In the genomic region with DNA sequence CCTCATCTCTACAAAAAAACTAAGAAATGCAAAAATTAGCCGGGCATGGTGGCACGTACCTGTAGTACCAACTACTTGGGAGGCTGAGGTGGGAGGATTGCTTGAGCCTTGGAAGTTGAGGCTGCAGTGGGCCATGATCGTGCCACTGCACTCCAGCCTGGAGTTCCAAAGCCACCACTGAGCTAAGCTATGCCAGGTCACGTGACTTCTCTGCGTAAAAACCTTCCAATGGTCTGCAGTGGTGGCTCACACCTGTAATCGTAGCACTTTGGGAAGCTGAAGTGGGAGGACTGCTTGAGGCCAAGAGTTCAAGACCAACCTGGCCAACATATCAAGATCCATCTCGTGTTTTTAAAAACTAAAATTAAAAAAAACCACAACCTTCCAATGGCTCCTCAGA, we compare ENCODE assay signal across 11 cellular contexts. TPM values are rescaled to one million over a fixed set of nuclear protein-coding genes. Genes with fewer than 3 reads are reported as not detected.
A peak's percentile ranks its signal among the peaks of the same experiment; 100 is the strongest.
DNase-seq lines count a peak whose midpoint lies in the region; ATAC-seq and TF ChIP-seq lines count a peak whose summit lies in the region.
"Had no signal": no experiment of that assay in that cellular context is flagged by ENCODE, and none has a peak within 500 bp of the region (broad histone marks: within the 10 kb centered on the region; RNA-seq: fewer than 3 reads in every experiment).

No MANE protein-coding gene starts in this region.

- no peak overlapping the region for H3K56ac ChIP-seq in mesendoderm (ENCODE audit: low read length)

- H3K27ac Mint-ChIP-seq in activated CD4-positive, alpha-beta T cell treated with anti-CD3 and anti-CD28 coated beads, Interleukin-2, amount 10 ng/mL, durations not matched to agents 24 days and 14 days: peak overlapping the region; percentile 92
- no peak overlapping the region for H3K27ac Mint-ChIP-seq in endodermal cell

- peaks cover 18% of the 10 kb centered on the region for H3K79me2 ChIP-seq in mesendoderm (ENCODE audit: control insufficient read depth, insufficient read depth, low read length)

- H3K4me3 ChIP-seq in NT2/D1 (ENCODE audit: insufficient read length, low read depth): peak overlapping the region; percentile 11
- peak overlapping the region; percentile 98 for H3K4me3 ChIP-seq in endodermal cell (ENCODE audit: low read length)
- H3K4me3 ChIP-seq in psoas muscle: peak overlapping the region; percentile 95
- no peak overlapping the region for H3K4me3 ChIP-seq in vagina
- H3K4me3 ChIP-seq in mesendoderm (ENCODE audit: low read length): no peak overlapping the region

- no peak overlapping the region for H4K5ac ChIP-seq in mesendoderm (ENCODE audit: low read length)

- 92 to 94% methylated on average over 6 to 7 of the region's 7 CpGs for WGBS in endodermal cell (ENCODE audit: insufficient coverage in 1 of 2, insufficient read length in 1 of 2), 2 experiments
- WGBS in psoas muscle, 3 donors: 89 to 95% (median 94%) methylated on average over 7 of the region's 7 CpGs
- WGBS in mesendoderm (ENCODE audit: extremely low coverage, insufficient coverage, low lambda C conversion rate): no CpG with 5 or more reads among the region's 7 CpGs

- peaks cover 13% of the 10 kb centered on the region for H3K36me3 Mint-ChIP-seq in activated CD4-positive, alpha-beta T cell treated with anti-CD3 and anti-CD28 coated beads, Interleukin-2, amount 10 ng/mL, durations not matched to agents 24 days and 14 days (ENCODE audit: low read depth)
- peaks cover 4% of the 10 kb centered on the region for H3K36me3 Mint-ChIP-seq in endodermal cell (ENCODE audit: low read depth)

- no peak overlapping the region for H4K8ac ChIP-seq in mesendoderm (ENCODE audit: low read depth, low read length)

- H3K4me2 ChIP-seq in mesendoderm (ENCODE audit: low read length): no peak overlapping the region

- H3K4me3 Mint-ChIP-seq in activated CD4-positive, alpha-beta T cell treated with anti-CD3 and anti-CD28 coated beads, Interleukin-2, amount 10 ng/mL, durations not matched to agents 24 days and 14 days: peak overlapping the region; percentile 95
- peak overlapping the region; percentile 88 for H3K4me3 Mint-ChIP-seq in endodermal cell

- H3K4me1 Mint-ChIP-seq in activated CD4-positive, alpha-beta T cell treated with anti-CD3 and anti-CD28 coated beads, Interleukin-2, amount 10 ng/mL, durations not matched to agents 24 days and 14 days: peaks cover 26% of the 10 kb centered on the region
- peaks cover 7% of the 10 kb centered on the region for H3K4me1 Mint-ChIP-seq in endodermal cell

- no peak overlapping the region for H2AK5ac ChIP-seq in mesendoderm (ENCODE audit: low read length)

- TF ChIP-seq CTCF in endodermal cell (conservative IDR thresholded peaks at IDR 0.05): no peak
- no peak for TF ChIP-seq CTCF in psoas muscle (IDR thresholded peaks at IDR 0.05)
- TF ChIP-seq CTCF in vagina (IDR thresholded peaks at IDR 0.05): no peak

- H3K9me3 Mint-ChIP-seq in activated CD4-positive, alpha-beta T cell treated with anti-CD3 and anti-CD28 coated beads, Interleukin-2, amount 10 ng/mL, durations not matched to agents 24 days and 14 days: no peaks in the 10 kb centered on the region
- no peaks in the 10 kb centered on the region for H3K9me3 Mint-ChIP-seq in endodermal cell

- no peak for ATAC-seq in psoas muscle

- H3K36me3 ChIP-seq in NT2/D1 (ENCODE audit: insufficient read depth, insufficient read length, low read length): peaks cover 6% of the 10 kb centered on the region
- H3K36me3 ChIP-seq in endodermal cell (ENCODE audit: control insufficient read depth, insufficient read depth, low read length): peaks cover 12% of the 10 kb centered on the region
- peaks cover 0 to 4% of the 10 kb centered on the region in 2 donors for H3K36me3 ChIP-seq in psoas muscle (ENCODE audit: insufficient read depth in 1 of 2, low read depth in 1 of 2)
- no peaks in the 10 kb centered on the region for H3K36me3 ChIP-seq in vagina
- H3K36me3 ChIP-seq in mesendoderm (ENCODE audit: control insufficient read depth, insufficient read depth, low read length): no peaks in the 10 kb centered on the region
- H3K36me3 ChIP-seq: sigmoid colon had no signal

- H3K9ac ChIP-seq in NT2/D1 (ENCODE audit: insufficient read length, low read depth): no peak overlapping the region
- no peak overlapping the region for H3K9ac ChIP-seq in endodermal cell (ENCODE audit: extremely low read depth, low read length, poor library complexity, severe bottlenecking)
- no peak overlapping the region for H3K9ac ChIP-seq in mesendoderm (ENCODE audit: low read length)

- H3K27me3 Mint-ChIP-seq in activated CD4-positive, alpha-beta T cell treated with anti-CD3 and anti-CD28 coated beads, Interleukin-2, amount 10 ng/mL, durations not matched to agents 24 days and 14 days: no peaks in the 10 kb centered on the region
- H3K27me3 Mint-ChIP-seq in endodermal cell (ENCODE audit: insufficient read depth): peaks cover 5% of the 10 kb centered on the region

- no peak overlapping the region for H2BK15ac ChIP-seq in mesendoderm (replicated peaks; ENCODE audit: low read depth)

- no peaks in the 10 kb centered on the region for H3K9me3 ChIP-seq in NT2/D1 (ENCODE audit: insufficient read depth, low read length)
- H3K9me3 ChIP-seq in endodermal cell (ENCODE audit: control insufficient read depth, low read length): no peaks in the 10 kb centered on the region
- no peaks in the 10 kb centered on the region for H3K9me3 ChIP-seq in psoas muscle
- no peaks in the 10 kb centered on the region for H3K9me3 ChIP-seq in vagina
- H3K9me3 ChIP-seq: sigmoid colon had no signal

- H2BK5ac ChIP-seq in mesendoderm (ENCODE audit: low read length): no peak overlapping the region

- H3K18ac ChIP-seq in mesendoderm (ENCODE audit: low read length): no peak overlapping the region

- no peak for TF ChIP-seq POLR2A in vagina (IDR thresholded peaks at IDR 0.05)

- intact Hi-C loops in activated CD4-positive, alpha-beta T cell treated with anti-CD3 and anti-CD28 coated beads, Interleukin-2, amount 10 ng/mL, durations not matched to agents 24 days and 14 days (cut with micrococcal nuclease): loop anchor here (2.0 to 10.0 kb wide), 5 partner anchors 39 to 1949 kb away; a partner anchor contains a TSS
- intact Hi-C loops in psoas muscle (cut with DNase I): no loop called here
- intact Hi-C loops in vagina (cut with DNase I): no loop called here

- no peak overlapping the region for H2BK120ac ChIP-seq in mesendoderm (ENCODE audit: low read depth, low read length)

- H3K4me1 ChIP-seq in NT2/D1 (ENCODE audit: insufficient read depth, insufficient read length) (peaks cover 5% of the 10 kb centered on the region), endodermal cell (ENCODE audit: control insufficient read depth, insufficient read depth, low read length) (no peaks in the 10 kb centered on the region), psoas muscle (peaks cover 15% of the 10 kb centered on the region), vagina (peaks cover 20% of the 10 kb centered on the region), mesendoderm (ENCODE audit: control insufficient read depth, low read depth, low read length) (peaks cover 3% of the 10 kb centered on the region)

- no peak for DNase-seq in activated CD4-positive, alpha-beta T cell treated with anti-CD3 and anti-CD28 coated beads, Interleukin-2, amount 10 ng/mL, durations not matched to agents 24 days and 14 days
- no peak for DNase-seq in activated CD4-positive, alpha-beta T cell treated with anti-CD3 and anti-CD28 coated beads for 1 hour
- DNase-seq in NT2/D1 (ENCODE audit: low read depth, low spot score) (no peak), endodermal cell (no peak), psoas muscle (no peak), NCI-H510A (lab: John Stamatoyannopoulos, UW) (no peak), vagina (ENCODE audit: extremely low spot score in 2 of 2) (no peak), mesendoderm (no peak)
- DNase-seq: activated gamma-delta T cell treated with Interleukin-2 at 50 U/mL for 16 hours, NCI-H446, sigmoid colon had no signal

- no peak overlapping the region for H3K23ac ChIP-seq in mesendoderm (ENCODE audit: low read length)

- H3K27me3 ChIP-seq in NT2/D1 (ENCODE audit: insufficient read depth, insufficient read length) (no peaks in the 10 kb centered on the region), endodermal cell (ENCODE audit: control insufficient read depth, insufficient read depth, low read length, poor library complexity, severe bottlenecking) (peaks cover 9% of the 10 kb centered on the region), psoas muscle (ENCODE audit: insufficient read depth in 3 of 3, low read length in 2 of 3) (no peaks in the 10 kb centered on the region), vagina (no peaks in the 10 kb centered on the region), mesendoderm (ENCODE audit: insufficient read depth, low read length, poor library complexity) (no peaks in the 10 kb centered on the region)
- H3K27me3 ChIP-seq: sigmoid colon had no signal

- H3K4ac ChIP-seq in mesendoderm (ENCODE audit: low read depth, low read length): no peak overlapping the region

- H3K27ac ChIP-seq in endodermal cell (ENCODE audit: low read depth, low read length): no peak overlapping the region
- H3K27ac ChIP-seq in psoas muscle: no peak overlapping the region
- no peak overlapping the region for H3K27ac ChIP-seq in vagina
- H3K27ac ChIP-seq in mesendoderm (ENCODE audit: low read depth, low read length): no peak overlapping the region
- H3K27ac ChIP-seq: sigmoid colon had no signal

- peaks cover 14% of the 10 kb centered on the region for H3K79me1 ChIP-seq in mesendoderm (ENCODE audit: low read length)

RNA-seq across cellular contexts. Expression of a gene that starts 1.7 kb away (rescaled TPM):
- 214 and 217 TPM in 2 replicates for total RNA-seq in activated CD4-positive, alpha-beta T cell treated with anti-CD3 and anti-CD28 coated beads, Interleukin-2, amount 10 ng/mL, durations not matched to agents 24 days and 14 days
- total RNA-seq in endodermal cell (100 to 1,000 TPM; 124 to 138 TPM), psoas muscle (100 to 1,000 TPM; 115 to 146 (median 127) TPM), vagina (134 TPM)
- polyA plus RNA-seq in endodermal cell (2013, experiment 1 of 2): 171 TPM
- 167 TPM for polyA plus RNA-seq in endodermal cell (2013, experiment 2 of 2)
- polyA plus RNA-seq in psoas muscle: 100 to 1,000 TPM; 173 to 296 (median 180) TPM
- 285 TPM for polyA plus RNA-seq in mesendoderm (2013, experiment 1 of 2)
- polyA plus RNA-seq in mesendoderm (2013, experiment 2 of 2): 286 TPM

RNA-seq across cellular contexts. Expression of a gene that starts 56.7 kb away (rescaled TPM):
- 15.5 and 15.6 TPM in 2 replicates for total RNA-seq in activated CD4-positive, alpha-beta T cell treated with anti-CD3 and anti-CD28 coated beads, Interleukin-2, amount 10 ng/mL, durations not matched to agents 24 days and 14 days
- total RNA-seq in endodermal cell (under 1 TPM in 1 of 2 donors, not detected in 1; 0.29 TPM), psoas muscle (1 to 10 TPM; 1.4 to 2.8 (median 1.7) TPM), vagina (5.4 TPM)
- not detected for polyA plus RNA-seq in endodermal cell (2013, experiment 1 of 2)
- 0.33 TPM for polyA plus RNA-seq in endodermal cell (2013, experiment 2 of 2)
- 1 to 10 TPM; 1.2 to 4.6 (median 1.4) TPM for polyA plus RNA-seq in psoas muscle
- 2.0 TPM for polyA plus RNA-seq in mesendoderm (2013, experiment 1 of 2)
- polyA plus RNA-seq in mesendoderm (2013, experiment 2 of 2): 2.3 TPM

Comparison
In these comparisons a context has a peak if more than half of its experiments do, and no peak if none do; other contexts are left out.
1. H3K4me3 ChIP-seq: peak in NT2/D1 (single experiment), endodermal cell (single experiment) and psoas muscle (single experiment); none in vagina (0 of 2) and mesendoderm (single experiment).